Comparison of ENCODE assay signal across 21 cellular contexts in the genomic region with DNA sequence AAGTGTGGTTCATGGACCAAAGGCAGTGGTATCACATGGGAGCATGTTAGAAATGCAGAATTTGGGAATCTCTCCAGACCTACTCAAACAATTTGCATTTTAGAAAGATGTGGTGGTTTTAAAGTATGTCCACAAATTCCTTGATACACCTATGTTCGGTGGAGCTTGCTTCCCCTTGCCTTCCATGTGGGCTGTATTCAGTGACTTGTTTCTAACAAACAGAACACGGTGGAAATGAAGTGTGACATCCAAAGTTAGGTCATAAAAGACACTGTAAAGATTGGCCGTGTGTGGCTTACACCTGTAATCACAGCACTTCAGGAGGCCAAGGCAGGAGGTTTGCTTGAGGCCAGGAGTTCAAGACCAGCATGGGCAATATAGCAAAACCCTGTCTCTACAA. TPM values are rescaled to one million over a fixed set of nuclear protein-coding genes. Genes with fewer than 3 reads are reported as not detected.
"Had no signal": no experiment of that assay in that cellular context is flagged by ENCODE, and none has a peak within 500 bp of the region (broad histone marks: within the 10 kb centered on the region; RNA-seq: fewer than 3 reads in every experiment).

No MANE protein-coding gene starts in this region.

- H3K27ac ChIP-seq: HL-60, RWPE1 had no signal

- H3K27me3 ChIP-seq: MG63 had no signal

- ATAC-seq: Panc1, PC-3 had no signal

- H3K9me2 ChIP-seq: SK-N-SH had no signal

- H3K4me3 ChIP-seq: MG63 had no signal

- H3K4me2 ChIP-seq: SK-N-SH had no signal

- H3K9ac ChIP-seq: SK-N-SH had no signal

- H3K9me3 ChIP-seq: MG63, SK-N-SH had no signal

- DNase-seq: KBM-7, MG63, NCI-H1092 treated with DMSO at 0.1 percent for 48 hours, NCI-H1436, NCI-H187, NCI-H2029, NCI-H2081 treated with DMSO at 0.1 percent for 48 hours, NCI-H2171, NCI-H226, NCI-H510A, NCI-H524 treated with DMSO at 0.1 percent for 48 hours, NCI-H69, NCI-H774, PC-3, SHP77, SK-N-SH, SW 1271 had no signal

RNA-seq across cellular contexts. Expression of a gene that starts 29.6 kb away (rescaled TPM):
- total RNA-seq: OCI-LY7 had no signal
